In the genomic region with DNA sequence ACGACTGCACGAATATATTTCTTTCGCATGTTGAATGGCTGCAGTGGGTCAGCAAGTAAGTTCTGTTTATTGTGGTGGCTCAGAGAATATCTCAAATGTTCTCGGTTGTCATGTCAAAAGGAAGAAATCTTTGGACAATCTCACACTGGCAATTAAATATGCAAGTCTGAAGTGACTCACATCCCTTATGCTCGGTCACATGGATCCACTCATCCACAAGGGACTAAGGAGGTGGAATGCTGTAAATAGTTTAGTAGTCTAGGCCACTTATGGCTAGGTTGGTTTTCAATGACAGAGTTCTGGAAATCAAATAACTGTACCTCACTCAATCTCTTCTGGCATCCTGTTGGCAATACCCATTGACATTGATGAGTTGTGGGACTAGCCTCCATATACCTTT, we compare ENCODE assay signal across 24 cellular contexts. TPM values are rescaled to one million over a fixed set of nuclear protein-coding genes. Genes with fewer than 3 reads are reported as not detected.
A peak's percentile ranks its signal among the peaks of the same experiment; 100 is the strongest.
DNase-seq lines count a peak whose midpoint lies in the region; FAIRE-seq and TF ChIP-seq lines count a peak whose summit lies in the region.
"Had no signal": no experiment of that assay in that cellular context is flagged by ENCODE, and none has a peak within 500 bp of the region (broad histone marks: within the 10 kb centered on the region; RNA-seq: fewer than 3 reads in every experiment).

No MANE protein-coding gene starts in this region.

- H3K27me3 ChIP-seq in astrocyte (ENCODE audit: insufficient read depth, low read length): no peaks in the 10 kb centered on the region
- peaks cover 0 to 4% (median 0%) of the 10 kb centered on the region in 4 donors for H3K27me3 ChIP-seq in esophagus squamous epithelium
- H3K27me3 ChIP-seq: tibial nerve had no signal

- no peak overlapping the region for H3K9ac ChIP-seq in astrocyte (ENCODE audit: low read length)

- DNase-seq in A172 (ENCODE audit: low spot score) (peak; percentile 68), H4 (ENCODE audit: low spot score) (peak; percentile 18), astrocyte (ENCODE audit: low read depth) (peak; percentile 79), foreskin fibroblast (peak; percentile 60 to 68), GM20000 (ENCODE audit: low spot score) (no peak), esophagus squamous epithelium (lab: John Stamatoyannopoulos, UW) (no peak), activated gamma-delta T cell (lab: John Stamatoyannopoulos, UW) (no peak)
- DNase-seq in stimulated activated CD8-positive, alpha-beta memory T cell treated with anti-CD3 and anti-CD28 coated beads, Interleukin-4, amount 100 ng/mL, for 48 hours: no peak
- DNase-seq: 8988T; activated B cell treated with CpG ODN at 0.5 μM for 24 hours; activated CD8-positive, alpha-beta memory T cell treated with anti-CD3 and anti-CD28 coated beads for 24 hours; amniotic stem cell; DMS53; mesendoderm; NCI-H1694; NCI-H446 treated with DMSO at 0.1 percent for 48 hours; psoas muscle; SHP77; stimulated activated CD4-positive, alpha-beta T cell treated with anti-CD3 and anti-CD28 coated beads, Interleukin-12 subunit alpha, Interleukin-12 subunit beta, amount 100 ng/mL, for 4 hours; T-helper 17 cell had no signal

- H2AFZ ChIP-seq in astrocyte (ENCODE audit: low read depth, low read length): no peak overlapping the region

- no peaks in the 10 kb centered on the region for H4K20me1 ChIP-seq in astrocyte (ENCODE audit: insufficient read depth, low read length)

- H3K4me3 ChIP-seq in astrocyte (ENCODE audit: insufficient read depth, low read depth, low read length) (no peak overlapping the region), foreskin fibroblast (ENCODE audit: low read depth in 1 of 2, low read length in 2 of 2) (no peak overlapping the region), esophagus squamous epithelium (no peak overlapping the region)
- H3K4me3 ChIP-seq: psoas muscle, tibial nerve had no signal

- H3K27ac ChIP-seq in astrocyte (ENCODE audit: low read depth, low read length) (no peak overlapping the region), esophagus squamous epithelium (no peak overlapping the region)
- H3K27ac ChIP-seq: psoas muscle, tibial nerve had no signal

- H3K27ac Mint-ChIP-seq in astrocyte (ENCODE audit: unreplicated experiment): no peak overlapping the region
- H3K27ac Mint-ChIP-seq: activated B cell treated with CpG ODN at 0.5 μM for 24 hours; activated T-helper 17 cell treated with anti-CD3 and anti-CD28 coated beads, Interleukin-2, amount 50 U/mL, for 72 hours; stimulated activated memory B cell treated with anti-CD40 and anti-IgM and Interleukin-4, amounts not matched to agents 10 μg/mL and 1 μg/mL and 100 μg/mL, for 72 hours; T-helper 17 cell had no signal

- FAIRE-seq in astrocyte (lab: Jason Lieb, UNC): peak; percentile 60

- no peak overlapping the region for H3K4me3 Mint-ChIP-seq in astrocyte (ENCODE audit: unreplicated experiment)
- H3K4me3 Mint-ChIP-seq: activated B cell treated with CpG ODN at 0.5 μM for 24 hours; activated T-helper 17 cell treated with anti-CD3 and anti-CD28 coated beads, Interleukin-2, amount 50 U/mL, for 72 hours; stimulated activated memory B cell treated with anti-CD40 and anti-IgM and Interleukin-4, amounts not matched to agents 10 μg/mL and 1 μg/mL and 100 μg/mL, for 72 hours; T-helper 17 cell had no signal

- TF ChIP-seq POLR2A in esophagus squamous epithelium (IDR thresholded peaks at IDR 0.05): no peak

- TF ChIP-seq CTCF in astrocyte (IDR thresholded peaks at IDR 0.05; ENCODE audit: insufficient read depth, low read depth, low read length) (no peak), foreskin fibroblast (IDR thresholded peaks at IDR 0.05; ENCODE audit: low read depth, low read length) (no peak), GM20000 (IDR thresholded peaks at IDR 0.05; ENCODE audit: extremely low read depth, missing control alignments) (no peak), esophagus squamous epithelium (IDR thresholded peaks at IDR 0.05) (no peak)

- peaks cover 8% of the 10 kb centered on the region for H3K4me1 ChIP-seq in astrocyte (ENCODE audit: insufficient read depth, low read length)
- H3K4me1 ChIP-seq in esophagus squamous epithelium: no peaks in the 10 kb centered on the region
- H3K4me1 ChIP-seq: psoas muscle, tibial nerve had no signal

- intact Hi-C loops in esophagus squamous epithelium (cut with DNase I): no loop called here

- H3K9me3 ChIP-seq in astrocyte (ENCODE audit: insufficient read depth, low read depth, low read length): no peaks in the 10 kb centered on the region
- H3K9me3 ChIP-seq in esophagus squamous epithelium: no peaks in the 10 kb centered on the region
- H3K9me3 ChIP-seq: psoas muscle, tibial nerve had no signal

- H3K36me3 Mint-ChIP-seq in astrocyte (ENCODE audit: low read depth, unreplicated experiment): peaks cover 2% of the 10 kb centered on the region
- H3K36me3 Mint-ChIP-seq: stimulated activated memory B cell treated with anti-CD40 and anti-IgM and Interleukin-4, amounts not matched to agents 10 μg/mL and 1 μg/mL and 100 μg/mL, for 72 hours had no signal

- 64 to 72% methylated on average over 5 of the region's 5 CpGs for WGBS in esophagus squamous epithelium, 2 donors

- no peak overlapping the region for H3K4me2 ChIP-seq in astrocyte (ENCODE audit: low read length)

- no peaks in the 10 kb centered on the region for H3K79me2 ChIP-seq in astrocyte (ENCODE audit: insufficient read depth, low read length)

- H3K36me3 ChIP-seq in astrocyte (ENCODE audit: insufficient read depth, low read length) (no peaks in the 10 kb centered on the region), esophagus squamous epithelium (no peaks in the 10 kb centered on the region)
- H3K36me3 ChIP-seq: tibial nerve had no signal

- no peaks in the 10 kb centered on the region for H3K27me3 Mint-ChIP-seq in astrocyte (ENCODE audit: low read depth, unreplicated experiment)

- peaks cover 5% of the 10 kb centered on the region for H3K9me3 Mint-ChIP-seq in astrocyte (ENCODE audit: unreplicated experiment)
- H3K9me3 Mint-ChIP-seq: activated B cell treated with CpG ODN at 0.5 μM for 24 hours; activated T-helper 17 cell treated with anti-CD3 and anti-CD28 coated beads, Interleukin-2, amount 50 U/mL, for 72 hours; stimulated activated memory B cell treated with anti-CD40 and anti-IgM and Interleukin-4, amounts not matched to agents 10 μg/mL and 1 μg/mL and 100 μg/mL, for 72 hours had no signal

- H3K4me1 Mint-ChIP-seq in astrocyte (ENCODE audit: low read depth, unreplicated experiment): no peaks in the 10 kb centered on the region
- H3K4me1 Mint-ChIP-seq: activated B cell treated with CpG ODN at 0.5 μM for 24 hours; activated T-helper 17 cell treated with anti-CD3 and anti-CD28 coated beads, Interleukin-2, amount 50 U/mL, for 72 hours; stimulated activated memory B cell treated with anti-CD40 and anti-IgM and Interleukin-4, amounts not matched to agents 10 μg/mL and 1 μg/mL and 100 μg/mL, for 72 hours; T-helper 17 cell had no signal

RNA-seq across cellular contexts. Expression of a gene that starts 33.0 kb away (rescaled TPM):
- 45.4 and 53.0 TPM in 2 replicates for total RNA-seq in A172 (2014; rRNA removed; shearing (Covaris generic))
- total RNA-seq in H4 (2014; rRNA removed; shearing (Covaris generic)): 18.5 and 27.4 TPM in 2 replicates
- total RNA-seq in astrocyte: 41.7 and 49.6 TPM in 2 replicates
- total RNA-seq in esophagus squamous epithelium: 100 to 1,000 TPM in 1 of 4 donors, 10 to 100 TPM in 2, 1 to 10 TPM in 1; 4.0 to 102 (median 27.3) TPM
- total RNA-seq: activated B cell treated with CpG ODN at 0.5 μM for 24 hours; activated T-helper 17 cell treated with anti-CD3 and anti-CD28 coated beads, Interleukin-2, amount 50 U/mL, for 72 hours; T-helper 17 cell had no signal

RNA-seq across cellular contexts. Expression of a gene that starts 43.2 kb away (rescaled TPM):
- not detected in 2 replicates for total RNA-seq in A172 (2014; rRNA removed; shearing (Covaris generic))
- total RNA-seq in H4 (2014; rRNA removed; shearing (Covaris generic)): not detected in 2 replicates
- total RNA-seq in astrocyte (not detected in 2 replicates), esophagus squamous epithelium (under 1 TPM in 1 of 4 donors, not detected in 3; 0.83 TPM)
- total RNA-seq: activated B cell treated with CpG ODN at 0.5 μM for 24 hours, glomerular endothelial cell, T-helper 17 cell had no signal

Comparison
In these comparisons a context has a peak if more than half of its experiments do, and no peak if none do; other contexts are left out.
1. DNase-seq: peak in A172 (single experiment), H4 (single experiment), astrocyte (single experiment) and foreskin fibroblast (2 of 2); none in stimulated activated CD8-positive, alpha-beta memory T cell treated with anti-CD3 and anti-CD28 coated beads, Interleukin-4, amount 100 ng/mL, for 48 hours (single experiment), GM20000 (single experiment), esophagus squamous epithelium (single experiment) and activated gamma-delta T cell (single experiment).